In genomic region chr3:64908292-64908691, GRCh38 we compare ENCODE assay signal across 15 cellular contexts.
DNase-seq lines count a peak whose midpoint lies in the region; ATAC-seq and TF ChIP-seq lines count a peak whose summit lies in the region.
"Had no signal": no experiment of that assay in that cellular context is flagged by ENCODE, and none has a peak within 500 bp of the region (broad histone marks: within the 10 kb centered on the region; RNA-seq: fewer than 3 reads in every experiment).

No MANE protein-coding gene starts in this region.

- H3K27me3 ChIP-seq in ACC112 (ENCODE audit: insufficient read depth, low read length) = no peaks in the 10 kb centered on the region
- no peaks in the 10 kb centered on the region for H3K27me3 ChIP-seq in left lung
- H3K27me3 ChIP-seq: ovary, SJCRH30, thyroid gland had no signal

- H2AFZ ChIP-seq in ACC112 (ENCODE audit: low read length, unreplicated experiment) = no peak overlapping the region

- H3K4me1 ChIP-seq in ACC112 (ENCODE audit: control insufficient read depth, insufficient read depth, low read length, unreplicated experiment) (peaks cover 12% of the 10 kb centered on the region), left lung (no peaks in the 10 kb centered on the region)

- H3K4me3 ChIP-seq in ACC112 (ENCODE audit: low read depth, low read length) = no peak overlapping the region
- H3K4me3 ChIP-seq in fibroblast of mammary gland (ENCODE audit: control insufficient read depth, low read depth, low read length) = no peak overlapping the region
- H3K4me3 ChIP-seq in left lung = no peak overlapping the region
- H3K4me3 ChIP-seq: ovary, SJCRH30, thyroid gland had no signal

- H3K36me3 ChIP-seq in ACC112 (ENCODE audit: insufficient read depth, low read length) (no peaks in the 10 kb centered on the region), left lung (no peaks in the 10 kb centered on the region)
- H3K36me3 ChIP-seq: ovary, SJCRH30, thyroid gland had no signal

- peaks cover 0 to 3% of the 10 kb centered on the region in 2 donors for H3K9me3 ChIP-seq in left lung
- H3K9me3 ChIP-seq: ovary, SJCRH30, thyroid gland had no signal

- ATAC-seq in left lung (peak; percentile 45), GM18517 (IDR thresholded peaks at IDR 0.05; ENCODE audit: unreplicated experiment) (no peak), HG03135 (IDR thresholded peaks at IDR 0.05; ENCODE audit: unreplicated experiment) (no peak)
- ATAC-seq: activated CD8-positive, alpha-beta T cell treated with anti-CD3 and anti-CD28 coated beads, Interleukin-2, amount 10 ng/mL, durations not matched to agents 7 days and 5 days had no signal

- DNase-seq in RPMI7951 (ENCODE audit: low read depth) (peak; percentile 20), fibroblast of mammary gland (ENCODE audit: low read depth) (peak; percentile 31), left lung (no peak), AG08396 (ENCODE audit: low spot score) (no peak), NCI-H510A (lab: John Stamatoyannopoulos, UW) (no peak)
- DNase-seq: activated CD8-positive, alpha-beta T cell treated with anti-CD3 and anti-CD28 coated beads, Interleukin-2, amount 10 ng/mL, durations not matched to agents 7 days and 5 days; activated effector memory CD4-positive, alpha-beta T cell treated with Interleukin-2 at 50 U/mL for 16 hours; erythroblast; NCI-H82; ovary; SJCRH30; thyroid gland had no signal

- H3K27ac ChIP-seq in ACC112 (ENCODE audit: low read depth, low read length) (peak overlapping the region; percentile 5; the same call in 1 of the 2 replicates), left lung (no peak overlapping the region)
- H3K27ac ChIP-seq: ovary, SJCRH30, thyroid gland had no signal

- intact Hi-C loops in left lung (cut with DNase I) = no loop called here

- no peaks in the 10 kb centered on the region for H3K79me2 ChIP-seq in ACC112 (ENCODE audit: control insufficient read depth, insufficient read depth, low read length, unreplicated experiment)

- TF ChIP-seq CTCF in fibroblast of mammary gland (conservative IDR thresholded peaks at IDR 0.05; ENCODE audit: control insufficient read depth, insufficient read depth, low read depth, low read length) (no peak), left lung (IDR thresholded peaks at IDR 0.05) (no peak)

Comparison
In these comparisons a context has a peak if more than half of its experiments do, and no peak if none do; other contexts are left out.
1. DNase-seq: peak in RPMI7951 (single experiment) and fibroblast of mammary gland (single experiment); none in left lung (0 of 2), AG08396 (single experiment) and NCI-H510A (single experiment).